Comparison of ENCODE assay signal across 13 cellular contexts in the genomic region with DNA sequence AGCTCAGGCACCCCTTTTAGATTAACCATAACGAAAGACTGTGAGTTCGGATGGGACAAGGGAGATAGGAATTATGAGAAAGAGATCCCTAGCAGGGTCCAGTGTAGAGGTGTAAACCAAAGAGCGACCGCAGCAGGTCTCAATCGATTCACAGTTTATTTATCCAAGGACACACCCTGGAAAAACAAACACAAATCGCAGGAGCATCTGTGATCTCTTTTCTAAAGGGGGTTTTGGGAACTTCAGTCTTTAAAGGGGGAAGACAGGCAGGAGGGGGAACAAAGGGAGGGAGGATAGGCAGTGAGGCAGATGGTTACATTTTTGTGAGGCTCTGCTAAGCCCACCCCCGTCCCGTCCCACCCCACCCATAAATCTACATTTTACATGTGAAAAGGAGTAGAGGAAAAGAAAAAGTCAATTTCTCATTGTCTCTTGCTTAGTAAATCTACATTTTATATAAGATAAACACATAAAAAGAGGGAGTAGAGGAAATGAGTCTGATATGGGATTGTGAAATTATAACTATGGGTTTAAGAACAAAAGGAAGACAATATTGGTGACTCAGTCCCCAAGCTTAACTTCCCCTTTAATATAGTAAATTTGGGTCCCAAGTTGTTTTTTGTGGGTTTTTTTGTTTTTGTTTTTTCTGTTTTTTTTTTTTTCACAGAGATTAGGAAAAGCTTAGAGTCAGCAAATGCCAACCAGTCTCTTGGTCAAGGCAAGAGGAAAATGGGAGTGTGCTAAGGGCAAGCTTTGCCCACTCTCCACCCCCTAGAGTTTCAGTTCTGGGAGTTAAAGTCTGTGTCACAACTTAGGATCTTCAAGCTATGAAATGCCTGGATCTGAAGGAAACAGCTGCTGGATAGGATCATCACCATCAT.
DNase-seq lines count a peak whose midpoint lies in the region; ATAC-seq and TF ChIP-seq lines count a peak whose summit lies in the region.
"Had no signal": no experiment of that assay in that cellular context is flagged by ENCODE, and none has a peak within 500 bp of the region (broad histone marks: within the 10 kb centered on the region; RNA-seq: fewer than 3 reads in every experiment).

No MANE protein-coding gene starts in this region.

- no peak for TF ChIP-seq RAD21 in IMR-90 (IDR thresholded peaks at IDR 0.05; ENCODE audit: low read length)

- no peaks in the 10 kb centered on the region for H3K9me1 ChIP-seq in IMR-90 (ENCODE audit: insufficient read depth, low read length)

- 0 out of 2 replicates have a peak overlapping the region, but pooled peaks have one; percentile 7 for H3K4ac ChIP-seq in IMR-90 (ENCODE audit: low read depth, low read length)

- no peak overlapping the region for H3K27ac ChIP-seq in IMR-90 (ENCODE audit: insufficient read depth, low read length)

- H4K91ac ChIP-seq in IMR-90 (ENCODE audit: insufficient read depth, low read depth, low read length), result no peak overlapping the region

- H2BK120ac ChIP-seq in IMR-90 (ENCODE audit: low read depth, low read length), result 0 out of 2 replicates have a peak overlapping the region, but pooled peaks have one; percentile 8

- H2BK20ac ChIP-seq in IMR-90 (ENCODE audit: low read depth, low read length), result peak overlapping the region; percentile 48; the same call in 1 of the 2 replicates

- peaks cover 4% of the 10 kb centered on the region for H3K4me1 ChIP-seq in IMR-90 (ENCODE audit: control insufficient read depth, insufficient read depth, low read length)

- no peak overlapping the region for H2AK5ac ChIP-seq in IMR-90 (ENCODE audit: low read depth, low read length)

- dilution Hi-C loops in IMR-90 (cut with HindIII; ENCODE audit: low sequenced_read_pairs, unreplicated experiment), result no loop called here

- no peak overlapping the region for H2BK5ac ChIP-seq in IMR-90 (ENCODE audit: low read depth, low read length, poor library complexity, severe bottlenecking)

- peak overlapping the region in 1 of 2 experiments; percentile 2; a peak in 2 of 4 replicates for H4K8ac ChIP-seq in IMR-90 (ENCODE audit: low read depth in 2 of 2, low read length in 2 of 2)

- no CpG with 5 or more reads among the region's 8 CpGs for WGBS in IMR-90 (ENCODE audit: extremely low coverage in 2 of 2, insufficient read length in 1 of 2), 2 experiments

- H3K4me2 ChIP-seq in IMR-90 (ENCODE audit: low read depth, low read length), result no peak overlapping the region

- peak overlapping the region; percentile 42; the same call in 1 of the 2 replicates for H4K5ac ChIP-seq in IMR-90 (ENCODE audit: low read depth, low read length)

- ATAC-seq in IMR-90 (ENCODE audit: low read depth), result peak; percentile 60
- ATAC-seq in left ventricle myocardium superior, result peak; percentile 63
- ATAC-seq in HG02623 (IDR thresholded peaks at IDR 0.05; ENCODE audit: unreplicated experiment), result no peak
- ATAC-seq: CD8-positive, alpha-beta T cell had no signal

- H3K27me3 ChIP-seq in IMR-90 (ENCODE audit: control insufficient read depth, insufficient read depth, low read length), result peaks cover 2% of the 10 kb centered on the region; the same call in 1 of the 2 replicates

- in situ Hi-C loops in IMR-90 (cut with MboI; ENCODE audit: low sequenced_read_pairs), result no loop called here

- BruUV-seq in IMR-90 (replicated peaks; lab: Mats Ljungman, UMichigan), result no TSS peak

- no peaks in the 10 kb centered on the region for H4K20me1 ChIP-seq in IMR-90 (ENCODE audit: insufficient read depth, low read length)

- no peak overlapping the region for H3K4me3 ChIP-seq in IMR-90 (ENCODE audit: insufficient read depth, low read depth, low read length)
- H3K4me3 ChIP-seq: coronary artery had no signal

- TF ChIP-seq POLR2A in IMR-90 (IDR thresholded peaks at IDR 0.05; ENCODE audit: low read depth, low read length), result no peak

- no peaks in the 10 kb centered on the region for H3K79me1 ChIP-seq in IMR-90 (ENCODE audit: low read depth in 1 of 2, low read length in 2 of 2)

- H3K9me3 ChIP-seq in IMR-90 (ENCODE audit: control insufficient read depth, insufficient read depth, low read length), result no peaks in the 10 kb centered on the region

- H2BK15ac ChIP-seq in IMR-90 (ENCODE audit: low read depth, low read length), result peak overlapping the region; percentile 54; the same call in 2 of the 3 replicates

- CTCF ChIA-PET in IMR-90 (lab: Yijun Ruan, JAX), result interaction anchor here (0.8 to 1.2 kb wide), 2 partner anchors 15 to 23 kb away, joined by 3 read pairs; no protein-coding TSS in a partner anchor

- no peak overlapping the region for H3K9ac ChIP-seq in IMR-90 (ENCODE audit: low read depth, low read length)

- 0 out of 2 replicates have a peak overlapping the region, but pooled peaks have one; percentile 56 for H3K23ac ChIP-seq in IMR-90 (ENCODE audit: low read depth, low read length)

- H3K14ac ChIP-seq in IMR-90 (replicated peaks; ENCODE audit: low read depth, low read length), result 0 out of 2 replicates have a peak overlapping the region, but pooled peaks have one; percentile 12

- no peak overlapping the region for H3K56ac ChIP-seq in IMR-90 (ENCODE audit: extremely low read depth, insufficient read depth, low read length)

- intact Hi-C loops in IMR-90 (cut with micrococcal nuclease), result no loop called here
- intact Hi-C loops in left ventricle myocardium superior (cut with micrococcal nuclease), result no loop called here

- H3K18ac ChIP-seq in IMR-90 (ENCODE audit: low read depth, low read length), result peak overlapping the region; percentile 51; the same call in 1 of the 2 replicates

- TF ChIP-seq CTCF in IMR-90 (conservative IDR thresholded peaks at IDR 0.05; ENCODE audit: low read depth, low read length), result no peak

- H3K36me3 ChIP-seq in IMR-90 (ENCODE audit: control insufficient read depth, insufficient read depth, low read length), result no peaks in the 10 kb centered on the region

- POLR2A ChIA-PET in IMR-90 (lab: Charles Lee; ENCODE audit: unreplicated experiment), result no interaction called here

- peak; percentile 36 to 58 for DNase-seq in AML-193 (lab: John Stamatoyannopoulos, UW)
- DNase-seq in IMR-90, result peak; percentile 37
- peak; percentile 11 for DNase-seq in SIG-M5 (lab: John Stamatoyannopoulos, UW)
- DNase-seq in left ventricle myocardium superior, result no peak
- no peak for DNase-seq in GOT3 (lab: John Stamatoyannopoulos, UW)
- no peak for DNase-seq in retina
- DNase-seq in HT-29 (ENCODE audit: low spot score), result no peak
- DNase-seq: activated CD4-positive, alpha-beta T cell treated with anti-CD3 and anti-CD28 coated beads, Interleukin-2, amount 50 U/mL, for 1 hour; CD8-positive, alpha-beta T cell; HFFc6; NCI-H1048 had no signal

- no peak overlapping the region for H2AK9ac ChIP-seq in IMR-90 (replicated peaks; ENCODE audit: low read depth, low read length, poor library complexity)

- H2AFZ ChIP-seq in IMR-90 (replicated peaks; ENCODE audit: low read length, poor library complexity), result no peak overlapping the region

TF ChIP-seq in IMR-90, 13 proteins besides CTCF, POLR2A, EP300 and RAD21:
- TF ChIP-seq MAFK (IDR thresholded peaks at IDR 0.05; ENCODE audit: low read depth, low read length) (0 out of 2 replicates have a peak, but pooled peaks have one; percentile 1), RCOR1 (IDR thresholded peaks at IDR 0.05; ENCODE audit: insufficient replicate concordance, low read length) (no peak), CEBPB (IDR thresholded peaks at IDR 0.05; ENCODE audit: low read depth, low read length) (peak; percentile 27; the same call in 1 of the 2 replicates)
TF ChIP-seq in IMR-90: peak in this region for 2.

Comparison
In these comparisons a context has a peak if more than half of its experiments do, and no peak if none do; other contexts are left out.
1. DNase-seq: peak in AML-193 (2 of 2), IMR-90 (single experiment) and SIG-M5 (single experiment); none in left ventricle myocardium superior (single experiment), GOT3 (single experiment), retina (single experiment) and HT-29 (single experiment).